ENCODE assay signal across 8 cellular contexts in the genomic region with DNA sequence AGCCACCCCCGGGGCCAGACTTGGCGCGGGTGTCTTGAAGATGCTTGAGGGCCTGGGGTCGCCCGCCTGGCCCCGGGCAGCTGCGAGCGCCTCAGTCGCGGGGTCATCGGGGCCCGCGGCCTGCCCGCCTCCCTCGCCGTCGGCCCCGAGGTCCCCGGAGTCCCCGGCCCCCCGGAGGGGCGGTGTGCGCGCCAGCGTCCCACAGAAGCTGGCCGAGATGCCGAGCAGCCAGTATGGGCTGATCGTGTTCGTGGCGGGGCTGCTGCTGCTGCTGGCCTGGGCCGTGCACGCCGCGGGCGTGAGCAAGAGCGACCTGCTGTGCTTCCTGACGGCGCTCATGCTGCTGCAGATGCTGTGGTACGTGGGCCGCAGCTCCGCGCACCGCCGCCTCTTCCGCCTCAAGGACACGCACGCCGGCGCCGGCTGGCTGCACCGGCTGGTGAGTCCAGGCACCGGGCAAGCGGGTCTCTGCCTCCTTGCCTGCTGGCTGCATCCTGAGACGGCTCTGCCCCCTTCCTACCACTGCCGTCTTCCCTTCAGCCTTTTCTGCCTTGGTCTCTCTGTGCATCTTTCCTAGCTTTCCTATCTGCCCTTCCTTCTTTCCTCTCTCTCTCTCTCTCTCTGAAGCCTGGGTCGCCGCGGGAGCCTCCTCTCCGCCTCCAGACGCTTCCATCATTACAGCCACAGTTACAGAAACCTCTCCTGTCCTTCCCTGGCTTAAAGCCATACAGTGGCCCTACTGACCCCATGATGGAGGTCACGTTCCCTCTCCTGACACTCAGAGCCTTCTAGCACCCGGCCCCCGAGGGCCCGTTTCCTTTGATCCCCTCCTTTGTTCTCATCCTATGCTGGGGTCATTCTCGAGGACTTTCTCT.
DNase-seq lines count a peak whose midpoint lies in the region; ATAC-seq and TF ChIP-seq lines count a peak whose summit lies in the region.
"Not testable (repeated sequence)": the region's sequence is repeated elsewhere in the genome, so short reads cannot be mapped to it uniquely, and the experiment has no call there.

No MANE protein-coding gene starts in this region.

- not testable (repeated sequence) for H3K9ac ChIP-seq in SK-N-SH

- not testable (repeated sequence) for H3K4me1 Mint-ChIP-seq in CD14-positive monocyte; HFFc6 (ENCODE audit: low read depth); memory B cell; type B pancreatic cell (ENCODE audit: unreplicated experiment)

- not testable (repeated sequence) for H3K9me2 ChIP-seq in SK-N-SH

- intact Hi-C loops in CD14-positive monocyte (cut with micrococcal nuclease); dorsolateral prefrontal cortex (cut with DNase I); right cardiac atrium (cut with DNase I): not testable (repeated sequence)

- H3K9me3 ChIP-seq in SK-N-SH; right cardiac atrium (ENCODE audit: control insufficient read depth, low read length); osteoblast (ENCODE audit: low read depth, low read length): not testable (repeated sequence)

- POLR2A ChIA-PET in SK-N-SH (lab: Yijun Ruan, JAX): not testable (repeated sequence)

- peaks cover 5 to 20% (median 6%) of the 10 kb centered on the region in 7 donors for H3K9me3 Mint-ChIP-seq in CD14-positive monocyte
- not testable (repeated sequence) for H3K9me3 Mint-ChIP-seq in HFFc6, memory B cell, type B pancreatic cell

- H3K4me3 Mint-ChIP-seq in CD14-positive monocyte: peak overlapping the region in 1 of 2 donors; percentile 1
- peak overlapping the region; percentile 4; the same call in 1 of the 2 replicates for H3K4me3 Mint-ChIP-seq in HFFc6
- peak overlapping the region; percentile 1 for H3K4me3 Mint-ChIP-seq in memory B cell
- peak overlapping the region; percentile 20 for H3K4me3 Mint-ChIP-seq in type B pancreatic cell

- H3K27me3 Mint-ChIP-seq in CD14-positive monocyte (ENCODE audit: low read depth in 3 of 3) (peaks cover 8 to 22% (median 22%) of the 10 kb centered on the region in 3 donors), memory B cell (peaks cover 17% of the 10 kb centered on the region)
- not testable (repeated sequence) for H3K27me3 Mint-ChIP-seq in HFFc6 (ENCODE audit: insufficient read depth); type B pancreatic cell

- H3K36me3 Mint-ChIP-seq in CD14-positive monocyte; HFFc6 (ENCODE audit: low read depth); memory B cell; type B pancreatic cell: not testable (repeated sequence)

- DNase-seq in CD14-positive monocyte (ENCODE audit: low spot score) (peak; percentile 45), SK-N-SH (peak; percentile 40), dorsolateral prefrontal cortex (peak in 5 of 10 donors; percentile 40 to 70 (median 51)), right cardiac atrium (peak in 2 of 3 donors; percentile 48 to 61), osteoblast (ENCODE audit: insufficient read length, low spot score, missing footprints) (peak; percentile 52)
- DNase-seq in HFFc6; memory B cell (ENCODE audit: low spot score in 2 of 2); type B pancreatic cell (ENCODE audit: extremely low spot score, unreplicated experiment): not testable (repeated sequence)

- H3K27ac ChIP-seq in SK-N-SH (ENCODE audit: low read depth in 2 of 2, low read length in 1 of 2); right cardiac atrium (ENCODE audit: low read length); osteoblast (ENCODE audit: low read depth, low read length): not testable (repeated sequence)
- H3K27ac ChIP-seq in dorsolateral prefrontal cortex: peak overlapping the region in 2 of 59 donors; percentile 14 to 52

- not testable (repeated sequence) for H3F3A ChIP-seq in SK-N-SH (replicated peaks; ENCODE audit: insufficient read depth)

- TF ChIP-seq EP300 in SK-N-SH (IDR thresholded peaks at IDR 0.05; ENCODE audit: borderline replicate concordance in 1 of 2, low read depth in 1 of 2, low read length in 1 of 2): not testable (repeated sequence)

- WGBS in SK-N-SH (ENCODE audit: low lambda C conversion rate): 22% methylated on average over 49 of the region's 65 CpGs
- 15% methylated on average over 60 of the region's 65 CpGs for WGBS in right cardiac atrium

- not testable (repeated sequence) for TF ChIP-seq RAD21 in SK-N-SH (IDR thresholded peaks at IDR 0.05; ENCODE audit: low read length)

- not testable (repeated sequence) for H3K27ac Mint-ChIP-seq in CD14-positive monocyte, HFFc6, memory B cell, type B pancreatic cell

- not testable (repeated sequence) for H3K36me3 ChIP-seq in SK-N-SH (replicated peaks in 1 of 2; ENCODE audit: control insufficient read depth in 1 of 2, insufficient read depth in 2 of 2, low read length in 1 of 2); osteoblast (ENCODE audit: insufficient read depth, low read length)

- not testable (repeated sequence) for H3K4me1 ChIP-seq in SK-N-SH (ENCODE audit: control insufficient read depth in 1 of 2, insufficient read depth in 2 of 2, low read depth in 1 of 2, low read length in 1 of 2); right cardiac atrium (ENCODE audit: control insufficient read depth, insufficient read depth, low read length); osteoblast (ENCODE audit: insufficient read depth, low read length)

- not testable (repeated sequence) for H2AFZ ChIP-seq in SK-N-SH (ENCODE audit: low read depth); osteoblast (ENCODE audit: low read length)

- not testable (repeated sequence) for H3K4me2 ChIP-seq in SK-N-SH; osteoblast (ENCODE audit: insufficient read depth, low read length)

- H3K27me3 ChIP-seq in SK-N-SH (ENCODE audit: insufficient read depth) (peaks cover 36% of the 10 kb centered on the region), dorsolateral prefrontal cortex (peaks cover 0 to 51% (median 11%) of the 10 kb centered on the region in 45 donors)
- H3K27me3 ChIP-seq in right cardiac atrium (ENCODE audit: control insufficient read depth, insufficient read depth); osteoblast (ENCODE audit: insufficient read depth, low read length): not testable (repeated sequence)

- H3K4me3 ChIP-seq in SK-N-SH (ENCODE audit: low read depth in 2 of 2, low read length in 1 of 2) (peak overlapping the region in 1 of 2 experiments; percentile 28; a peak in 1 of 4 replicates), dorsolateral prefrontal cortex (peak overlapping the region in 37 of 59 donors; percentile 2 to 55 (median 25))
- H3K4me3 ChIP-seq in right cardiac atrium (ENCODE audit: low read length); osteoblast (ENCODE audit: insufficient read depth, low read length): not testable (repeated sequence)

- H3K79me2 ChIP-seq in SK-N-SH (ENCODE audit: insufficient read depth); osteoblast (ENCODE audit: insufficient read depth, low read length): not testable (repeated sequence)

- not testable (repeated sequence) for TF ChIP-seq CTCF in CD14-positive monocyte (IDR thresholded peaks at IDR 0.05); HFFc6 (IDR thresholded peaks at IDR 0.05); SK-N-SH (IDR thresholded peaks at IDR 0.05); dorsolateral prefrontal cortex (IDR thresholded peaks at IDR 0.05 in 54 of 56, conservative IDR thresholded peaks at IDR 0.05 in 2 of 56; ENCODE audit: low read depth in 1 of 56, partially characterized antibody in 56 of 56); osteoblast (IDR thresholded peaks at IDR 0.05; ENCODE audit: extremely low read depth, low read depth, low read length); type B pancreatic cell (conservative IDR thresholded peaks at IDR 0.05)

- H4K20me1 ChIP-seq in SK-N-SH (ENCODE audit: insufficient read depth); osteoblast (ENCODE audit: insufficient read depth, low read length): not testable (repeated sequence)

- ATAC-seq in right cardiac atrium; memory B cell (ENCODE audit: low read depth): not testable (repeated sequence)

- CTCF ChIA-PET in SK-N-SH (lab: Yijun Ruan, JAX): not testable (repeated sequence)
